In the genomic region with DNA sequence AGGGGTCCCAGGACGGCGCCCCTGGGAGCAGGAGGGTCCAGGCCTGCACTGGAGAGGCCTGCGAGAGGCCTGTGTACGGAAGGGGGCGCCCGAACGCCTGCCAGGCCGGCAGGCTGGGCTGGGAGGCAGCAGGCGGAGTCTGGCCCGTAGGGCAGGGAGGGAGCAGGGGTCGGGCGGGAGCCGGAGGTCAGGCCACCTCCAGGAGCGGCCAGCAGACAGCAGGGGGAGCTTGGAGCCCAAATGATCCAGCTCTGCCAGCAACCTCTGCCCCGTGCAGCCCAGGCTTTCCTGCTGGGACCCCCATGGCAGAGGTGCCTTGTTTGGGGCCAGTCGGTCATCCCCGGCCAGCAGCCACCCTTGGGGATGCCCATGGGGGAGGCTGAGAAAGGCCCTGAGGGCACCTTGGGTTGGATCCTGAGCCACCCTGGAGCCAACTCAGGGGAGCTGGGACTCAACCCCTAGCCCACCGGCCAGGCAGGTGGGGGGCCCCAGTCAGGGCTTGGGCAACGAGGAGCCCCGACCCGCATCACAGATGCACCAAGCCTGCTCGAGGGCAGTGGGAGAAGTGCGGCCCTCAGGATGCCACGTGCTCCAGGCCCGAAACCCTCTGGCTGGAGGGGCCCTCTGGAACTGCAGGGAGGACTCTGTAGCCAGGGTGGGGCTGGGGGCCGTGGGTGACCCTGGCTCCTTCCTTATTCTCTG, we compare ENCODE assay signal across 9 cellular contexts. TPM values are rescaled to one million over a fixed set of nuclear protein-coding genes. Genes with fewer than 3 reads are reported as not detected.
DNase-seq lines count a peak whose midpoint lies in the region; ATAC-seq, FAIRE-seq and TF ChIP-seq lines count a peak whose summit lies in the region.
"Had no signal": no experiment of that assay in that cellular context is flagged by ENCODE, and none has a peak within 500 bp of the region (broad histone marks: within the 10 kb centered on the region; RNA-seq: fewer than 3 reads in every experiment).

No MANE protein-coding gene starts in this region.

- peaks cover 5% of the 10 kb centered on the region for H3K27me3 ChIP-seq in AG04450 (ENCODE audit: control insufficient read depth, insufficient read depth, low read length)
- peaks cover 1 to 2% of the 10 kb centered on the region in 2 experiments; a peak in 3 of 5 replicates for H3K27me3 ChIP-seq in HepG2 (ENCODE audit: control insufficient read depth in 1 of 2, insufficient read depth in 2 of 2, low read length in 2 of 2)

- no peaks in the 10 kb centered on the region for H3K36me3 ChIP-seq in HepG2 (replicated peaks in 1 of 2; ENCODE audit: control insufficient read depth in 1 of 2, insufficient read depth in 2 of 2, low read length in 2 of 2)

- no peak overlapping the region for H3K4me3 Mint-ChIP-seq in activated T-helper 1 cell treated with anti-CD3 and anti-CD28 coated beads, Interleukin-12 subunit alpha, Interleukin-12 subunit beta, Interleukin-2, Interleukin-4 antibody, amounts not matched to agents 30 ng/mL and 10 ng/mL and 1 ng/mL, durations not matched to agents 14 hours and 24 hours and 36 hours

- no peak overlapping the region for H3K4me3 ChIP-seq in AG04450 (ENCODE audit: low read depth, low read length)
- no peak overlapping the region for H3K4me3 ChIP-seq in HepG2 (replicated peaks in 1 of 3; ENCODE audit: insufficient read depth in 1 of 3, low read depth in 2 of 3, low read length in 3 of 3)

- TF ChIP-seq POLR2A in HepG2 (IDR thresholded peaks at IDR 0.05; ENCODE audit: insufficient read depth in 1 of 2, low read depth in 2 of 2, low read length in 2 of 2), result no peak

- peak; percentile 96 for TF ChIP-seq RAD21 in HepG2 (CRISPR knock-in tag; IDR thresholded peaks at IDR 0.05)

- H3K4me1 ChIP-seq in HepG2 (ENCODE audit: insufficient read depth, low read length), result peaks cover 57% of the 10 kb centered on the region

- no peak overlapping the region for H2AFZ ChIP-seq in HepG2 (ENCODE audit: low read length)

- in situ Hi-C loops in HepG2 (cut with HindIII; ENCODE audit: extremely low pct_ligation_motif_present, low pct_unique_long_range_greater_than_20kb), result no loop called here

- CTCF ChIA-PET in AG04450 (lab: Charles Lee) (interaction anchor here (1.0 kb wide), 2 partner anchors 131 to 173 kb away, joined by 3 to 4 read pairs; no protein-coding TSS in a partner anchor), HEK293T (lab: Yijun Ruan, JAX) (interaction anchor here (1.4 to 1.7 kb wide), 2 partner anchors 8 to 174 kb away, joined by 3 to 7 read pairs; no protein-coding TSS in a partner anchor), HepG2 (lab: Yijun Ruan, JAX; ENCODE audit: low intra/inter-chr PET ratio, low total read pairs) (interaction anchor here (0.9 to 4.0 kb wide), 6 partner anchors 119 to 332 kb away, joined by 3 to 56 read pairs (median 10); no protein-coding TSS in a partner anchor)

- no peak overlapping the region for H3K9ac ChIP-seq in HepG2 (ENCODE audit: insufficient read depth, low read depth, low read length)

- H3K27ac ChIP-seq in AG04450 (ENCODE audit: low read depth, low read length), result no peak overlapping the region
- H3K27ac ChIP-seq in HepG2 (ENCODE audit: extremely low read length, insufficient read depth, low read length), result no peak overlapping the region

- BruUV-seq in HepG2 (replicated peaks; lab: Mats Ljungman, UMichigan), result no TSS peak

- peak overlapping the region; percentile 31; the same call in 1 of the 2 replicates for H3K4me2 ChIP-seq in HepG2 (ENCODE audit: low read depth, low read length)

- no peak overlapping the region for H3K27ac Mint-ChIP-seq in activated T-helper 1 cell treated with anti-CD3 and anti-CD28 coated beads, Interleukin-12 subunit alpha, Interleukin-12 subunit beta, Interleukin-2, Interleukin-4 antibody, amounts not matched to agents 30 ng/mL and 10 ng/mL and 1 ng/mL, durations not matched to agents 14 hours and 24 hours and 36 hours

- no peaks in the 10 kb centered on the region for H3K79me2 ChIP-seq in HepG2 (ENCODE audit: insufficient read depth, low read length)

- TF ChIP-seq EP300 in HepG2 (IDR thresholded peaks at IDR 0.05; ENCODE audit: low read depth in 2 of 2, low read length in 2 of 2), result no peak
- TF ChIP-seq EP300 in HepG2 (CRISPR knock-in tag; IDR thresholded peaks at IDR 0.05; ENCODE audit: borderline replicate concordance), result no peak

- H3K36me3 Mint-ChIP-seq in activated T-helper 1 cell treated with anti-CD3 and anti-CD28 coated beads, Interleukin-12 subunit alpha, Interleukin-12 subunit beta, Interleukin-2, Interleukin-4 antibody, amounts not matched to agents 30 ng/mL and 10 ng/mL and 1 ng/mL, durations not matched to agents 14 hours and 24 hours and 36 hours (ENCODE audit: low read depth), result no peaks in the 10 kb centered on the region

- H4K20me1 ChIP-seq in HepG2 (ENCODE audit: insufficient read depth, low read length), result no peaks in the 10 kb centered on the region

- no peaks in the 10 kb centered on the region for H3K27me3 Mint-ChIP-seq in activated T-helper 1 cell treated with anti-CD3 and anti-CD28 coated beads, Interleukin-12 subunit alpha, Interleukin-12 subunit beta, Interleukin-2, Interleukin-4 antibody, amounts not matched to agents 30 ng/mL and 10 ng/mL and 1 ng/mL, durations not matched to agents 14 hours and 24 hours and 36 hours (ENCODE audit: insufficient read depth)

- POLR2A ChIA-PET in AG04450 (lab: Yijun Ruan, JAX) (interaction anchor here (0.6 kb wide), 1 partner anchor 172 kb away, joined by 3 read pairs; no protein-coding TSS in a partner anchor), HEK293T (lab: Yijun Ruan, JAX) (no interaction called here), HepG2 (lab: Yijun Ruan, JAX) (interaction anchor here (0.9 to 1.7 kb wide), 6 partner anchors 8 to 324 kb away, joined by 3 to 9 read pairs (median 6); no protein-coding TSS in a partner anchor)

- intact Hi-C loops in HepG2 (cut with micrococcal nuclease; ENCODE audit: unreplicated experiment), result no loop called here
- intact Hi-C loops in activated T-helper 1 cell treated with anti-CD3 and anti-CD28 coated beads, Interleukin-12 subunit alpha, Interleukin-12 subunit beta, Interleukin-2, Interleukin-4 antibody, amounts not matched to agents 30 ng/mL and 10 ng/mL and 1 ng/mL, durations not matched to agents 14 hours and 24 hours and 36 hours (cut with micrococcal nuclease), result no loop called here

- 7% methylated on average over 3 of the region's 26 CpGs for WGBS in HepG2 (ENCODE audit: low lambda C conversion rate)

- peak; percentile 92 for ATAC-seq in HepG2
- no peak for ATAC-seq in HG03045 (IDR thresholded peaks at IDR 0.05; ENCODE audit: unreplicated experiment)

- H3K9me3 ChIP-seq in AG04450 (ENCODE audit: control insufficient read depth, insufficient read depth, low read length), result no peaks in the 10 kb centered on the region
- H3K9me3 ChIP-seq in HepG2 (ENCODE audit: low read length), result no peaks in the 10 kb centered on the region

- peak; percentile 60 for FAIRE-seq in HepG2 (lab: Jason Lieb, UNC)

- DNase-seq in AG04450 (ENCODE audit: low read depth, low spot score) (no peak), HEK293T (ENCODE audit: extremely low spot score) (peak; percentile 62), amniotic epithelial cell (ENCODE audit: low read depth) (peak; percentile 22), HepG2 (ENCODE audit: low spot score) (peak; percentile 84), DMS153 treated with DMSO at 0.1 percent for 48 hours (lab: John Stamatoyannopoulos, UW; ENCODE audit: unreplicated experiment) (no peak)
- DNase-seq in activated naive CD4-positive, alpha-beta T cell (lab: John Stamatoyannopoulos, UW), result no peak
- no peak for DNase-seq in activated T-helper 1 cell treated with anti-CD3 and anti-CD28 coated beads, Interleukin-12 subunit alpha, Interleukin-12 subunit beta, Interleukin-2, Interleukin-4 antibody, amounts not matched to agents 30 ng/mL and 10 ng/mL and 1 ng/mL, durations not matched to agents 14 hours and 24 hours and 36 hours (ENCODE audit: low spot score)

- no peaks in the 10 kb centered on the region for H3K4me1 Mint-ChIP-seq in activated T-helper 1 cell treated with anti-CD3 and anti-CD28 coated beads, Interleukin-12 subunit alpha, Interleukin-12 subunit beta, Interleukin-2, Interleukin-4 antibody, amounts not matched to agents 30 ng/mL and 10 ng/mL and 1 ng/mL, durations not matched to agents 14 hours and 24 hours and 36 hours (ENCODE audit: low read depth)

- TF ChIP-seq CTCF in AG04450 (IDR thresholded peaks at IDR 0.05; ENCODE audit: low read depth, low read length) (peak; percentile 31), HepG2 (CRISPR knock-in tag; IDR thresholded peaks at IDR 0.05) (peak; percentile 98)

- no peaks in the 10 kb centered on the region for H3K9me3 Mint-ChIP-seq in activated T-helper 1 cell treated with anti-CD3 and anti-CD28 coated beads, Interleukin-12 subunit alpha, Interleukin-12 subunit beta, Interleukin-2, Interleukin-4 antibody, amounts not matched to agents 30 ng/mL and 10 ng/mL and 1 ng/mL, durations not matched to agents 14 hours and 24 hours and 36 hours

RNA-seq across cellular contexts. Expression of a gene that starts 9.6 kb away (rescaled TPM):
- polyA plus RNA-seq in AG04450 (2011; rRNA removed) (not detected in 2 replicates), HepG2 (2011; rRNA removed) (2.1 and 2.3 TPM in 2 replicates)
- polyA minus RNA-seq in AG04450 (2011; rRNA and poly(A)+ RNA removed), result not detected in 2 replicates
- 0.60 TPM in 1 of 2 replicates, not detected in the other for total RNA-seq in HepG2 (2016; rRNA removed; fragmentation: Illumina TruSeq; extraction: Trizol)
- not detected in 2 replicates for total RNA-seq in HepG2 (2016; cell fraction: cytosol; rRNA removed; fragmentation: Illumina TruSeq; extraction: Trizol; ENCODE audit: low read depth)
- 0.19 TPM in 1 of 2 replicates, not detected in the other for total RNA-seq in HepG2 (2016; cell fraction: insoluble cytoplasmic fraction; rRNA removed; fragmentation: Illumina TruSeq; extraction: Trizol)
- total RNA-seq in HepG2 (2016; cell fraction: membrane; rRNA removed; fragmentation: Illumina TruSeq; extraction: Trizol), result 0.12 and 0.24 TPM in 2 replicates
- 0.38 and 1.4 TPM in 2 replicates for total RNA-seq in HepG2 (2016; cell fraction: nucleus; rRNA removed; fragmentation: Illumina TruSeq; extraction: Trizol)
- polyA plus RNA-seq in HepG2 (2011; cell fraction: cytosol; rRNA removed), result 0.23 and 0.67 TPM in 2 replicates
- 64.9 and 87.5 TPM in 2 replicates for polyA plus RNA-seq in HepG2 (2011; cell fraction: nucleus; rRNA removed)
- 0.56 and 1.3 TPM in 2 replicates for polyA plus RNA-seq in HepG2 (2012)
- polyA plus RNA-seq in HepG2 (2016; cell fraction: cytosol; fragmentation: Illumina TruSeq; extraction: Trizol; ENCODE audit: low read depth), result not detected in 2 replicates
- polyA plus RNA-seq in HepG2 (2016; cell fraction: insoluble cytoplasmic fraction; fragmentation: Illumina TruSeq; extraction: Trizol; ENCODE audit: low read depth), result not detected in 2 replicates
- not detected in 2 replicates for polyA plus RNA-seq in HepG2 (2016; cell fraction: membrane; fragmentation: Illumina TruSeq; extraction: Trizol; ENCODE audit: low read depth)
- polyA plus RNA-seq in HepG2 (2016; cell fraction: nucleus; fragmentation: Illumina TruSeq; extraction: Trizol; ENCODE audit: insufficient read depth, low read depth), result 1.7 and 2.2 TPM in 2 replicates
- polyA minus RNA-seq in HepG2 (2011; rRNA and poly(A)+ RNA removed; ENCODE audit: low replicate concordance), result 0.28 TPM in 1 of 2 replicates, not detected in the other
- 0.62 TPM in 1 of 2 replicates, not detected in the other for polyA minus RNA-seq in HepG2 (2011; cell fraction: cytosol; rRNA and poly(A)+ RNA removed)
- polyA minus RNA-seq in HepG2 (2011; cell fraction: nucleus; rRNA and poly(A)+ RNA removed), result 2.9 and 3.7 TPM in 2 replicates
- total RNA-seq in activated T-helper 1 cell treated with anti-CD3 and anti-CD28 coated beads, Interleukin-12 subunit alpha, Interleukin-12 subunit beta, Interleukin-2, Interleukin-4 antibody, amounts not matched to agents 30 ng/mL and 10 ng/mL and 1 ng/mL, durations not matched to agents 14 hours and 24 hours and 36 hours, result not detected in 2 replicates
- total RNA-seq: cerebellum had no signal

RNA-seq across cellular contexts. Expression of a gene that starts 13.6 kb away (rescaled TPM):
- not detected in 2 replicates for polyA plus RNA-seq in AG04450 (2011; rRNA removed)
- polyA minus RNA-seq in AG04450 (2011; rRNA and poly(A)+ RNA removed), result not detected in 2 replicates
- 7.2 and 8.5 TPM in 2 replicates for total RNA-seq in HepG2 (2016; rRNA removed; fragmentation: Illumina TruSeq; extraction: Trizol)
- 4.6 and 5.0 TPM in 2 replicates for total RNA-seq in HepG2 (2016; cell fraction: cytosol; rRNA removed; fragmentation: Illumina TruSeq; extraction: Trizol; ENCODE audit: low read depth)
- 6.9 and 7.7 TPM in 2 replicates for total RNA-seq in HepG2 (2016; cell fraction: insoluble cytoplasmic fraction; rRNA removed; fragmentation: Illumina TruSeq; extraction: Trizol)
- total RNA-seq in HepG2 (2016; cell fraction: membrane; rRNA removed; fragmentation: Illumina TruSeq; extraction: Trizol), result 5.9 and 6.3 TPM in 2 replicates
- 2.2 and 3.4 TPM in 2 replicates for total RNA-seq in HepG2 (2016; cell fraction: nucleus; rRNA removed; fragmentation: Illumina TruSeq; extraction: Trizol)
- polyA plus RNA-seq in HepG2 (2011; rRNA removed), result 12.0 and 21.2 TPM in 2 replicates
- 19.5 and 30.5 TPM in 2 replicates for polyA plus RNA-seq in HepG2 (2011; cell fraction: cytosol; rRNA removed)
- 47.5 and 50.6 TPM in 2 replicates for polyA plus RNA-seq in HepG2 (2011; cell fraction: nucleus; rRNA removed)
- polyA plus RNA-seq in HepG2 (2012), result 52.9 and 67.0 TPM in 2 replicates
- polyA plus RNA-seq in HepG2 (2016; cell fraction: cytosol; fragmentation: Illumina TruSeq; extraction: Trizol; ENCODE audit: low read depth), result 7.5 and 8.0 TPM in 2 replicates
- 6.6 and 8.3 TPM in 2 replicates for polyA plus RNA-seq in HepG2 (2016; cell fraction: insoluble cytoplasmic fraction; fragmentation: Illumina TruSeq; extraction: Trizol; ENCODE audit: low read depth)
- 4.0 and 6.2 TPM in 2 replicates for polyA plus RNA-seq in HepG2 (2016; cell fraction: membrane; fragmentation: Illumina TruSeq; extraction: Trizol; ENCODE audit: low read depth)
- 5.3 and 9.8 TPM in 2 replicates for polyA plus RNA-seq in HepG2 (2016; cell fraction: nucleus; fragmentation: Illumina TruSeq; extraction: Trizol; ENCODE audit: insufficient read depth, low read depth)
- polyA minus RNA-seq in HepG2 (2011; rRNA and poly(A)+ RNA removed; ENCODE audit: low replicate concordance), result 2.8 TPM in 1 of 2 replicates, not detected in the other
- polyA minus RNA-seq in HepG2 (2011; cell fraction: cytosol; rRNA and poly(A)+ RNA removed), result 3.9 and 4.6 TPM in 2 replicates
- polyA minus RNA-seq in HepG2 (2011; cell fraction: nucleus; rRNA and poly(A)+ RNA removed), result 2.6 and 3.2 TPM in 2 replicates
- not detected in 2 replicates for total RNA-seq in activated T-helper 1 cell treated with anti-CD3 and anti-CD28 coated beads, Interleukin-12 subunit alpha, Interleukin-12 subunit beta, Interleukin-2, Interleukin-4 antibody, amounts not matched to agents 30 ng/mL and 10 ng/mL and 1 ng/mL, durations not matched to agents 14 hours and 24 hours and 36 hours
- total RNA-seq: cerebellum had no signal

RNA-seq across cellular contexts. Expression of a gene that starts 27.7 kb away (rescaled TPM):
- 0.10 TPM in 1 of 2 replicates, not detected in the other for polyA plus RNA-seq in AG04450 (2011; rRNA removed)
- not detected in 2 replicates for polyA minus RNA-seq in AG04450 (2011; rRNA and poly(A)+ RNA removed)
- total RNA-seq in HepG2 (2016; rRNA removed; fragmentation: Illumina TruSeq; extraction: Trizol), result 0.29 and 1.00 TPM in 2 replicates
- total RNA-seq in HepG2 (2016; cell fraction: cytosol; rRNA removed; fragmentation: Illumina TruSeq; extraction: Trizol; ENCODE audit: low read depth), result 0.35 and 2.3 TPM in 2 replicates
- total RNA-seq in HepG2 (2016; cell fraction: insoluble cytoplasmic fraction; rRNA removed; fragmentation: Illumina TruSeq; extraction: Trizol), result 0.65 and 1.00 TPM in 2 replicates
- total RNA-seq in HepG2 (2016; cell fraction: membrane; rRNA removed; fragmentation: Illumina TruSeq; extraction: Trizol), result 1.00 and 1.5 TPM in 2 replicates
- not detected in 2 replicates for total RNA-seq in HepG2 (2016; cell fraction: nucleus; rRNA removed; fragmentation: Illumina TruSeq; extraction: Trizol)
- polyA plus RNA-seq in HepG2 (2011; rRNA removed), result 0.59 and 1.5 TPM in 2 replicates
- 0.87 and 0.93 TPM in 2 replicates for polyA plus RNA-seq in HepG2 (2011; cell fraction: cytosol; rRNA removed)
- 1.4 and 10.9 TPM in 2 replicates for polyA plus RNA-seq in HepG2 (2011; cell fraction: nucleus; rRNA removed)
- 0.93 and 1.1 TPM in 2 replicates for polyA plus RNA-seq in HepG2 (2012)
- polyA plus RNA-seq in HepG2 (2016; cell fraction: cytosol; fragmentation: Illumina TruSeq; extraction: Trizol; ENCODE audit: low read depth), result 0.59 and 1.5 TPM in 2 replicates
- 0.38 and 0.45 TPM in 2 replicates for polyA plus RNA-seq in HepG2 (2016; cell fraction: insoluble cytoplasmic fraction; fragmentation: Illumina TruSeq; extraction: Trizol; ENCODE audit: low read depth)
- polyA plus RNA-seq in HepG2 (2016; cell fraction: membrane; fragmentation: Illumina TruSeq; extraction: Trizol; ENCODE audit: low read depth), result 0.73 and 1.2 TPM in 2 replicates
- polyA plus RNA-seq in HepG2 (2016; cell fraction: nucleus; fragmentation: Illumina TruSeq; extraction: Trizol; ENCODE audit: insufficient read depth, low read depth), result 0.79 and 0.90 TPM in 2 replicates
- 0.28 and 0.60 TPM in 2 replicates for polyA minus RNA-seq in HepG2 (2011; rRNA and poly(A)+ RNA removed; ENCODE audit: low replicate concordance)
- 0.59 and 0.70 TPM in 2 replicates for polyA minus RNA-seq in HepG2 (2011; cell fraction: cytosol; rRNA and poly(A)+ RNA removed)
- not detected in 2 replicates for polyA minus RNA-seq in HepG2 (2011; cell fraction: nucleus; rRNA and poly(A)+ RNA removed)
- 257 and 262 TPM in 2 replicates for total RNA-seq in activated T-helper 1 cell treated with anti-CD3 and anti-CD28 coated beads, Interleukin-12 subunit alpha, Interleukin-12 subunit beta, Interleukin-2, Interleukin-4 antibody, amounts not matched to agents 30 ng/mL and 10 ng/mL and 1 ng/mL, durations not matched to agents 14 hours and 24 hours and 36 hours

Comparison
In these comparisons a context has a peak if more than half of its experiments do, and no peak if none do; other contexts are left out.
1. DNase-seq: peak in HEK293T (single experiment), amniotic epithelial cell (single experiment) and HepG2 (single experiment); none in AG04450 (single experiment), activated naive CD4-positive, alpha-beta T cell (0 of 4), DMS153 treated with DMSO at 0.1 percent for 48 hours (single experiment) and activated T-helper 1 cell treated with anti-CD3 and anti-CD28 coated beads, Interleukin-12 subunit alpha, Interleukin-12 subunit beta, Interleukin-2, Interleukin-4 antibody, amounts not matched to agents 30 ng/mL and 10 ng/mL and 1 ng/mL, durations not matched to agents 14 hours and 24 hours and 36 hours (single experiment).
2. RNA of a gene that starts 27.7 kb away (total RNA-seq): 257 to 262 TPM in activated T-helper 1 cell treated with anti-CD3 and anti-CD28 coated beads, Interleukin-12 subunit alpha, Interleukin-12 subunit beta, Interleukin-2, Interleukin-4 antibody, amounts not matched to agents 30 ng/mL and 10 ng/mL and 1 ng/mL, durations not matched to agents 14 hours and 24 hours and 36 hours; 0.29 to 2.3 TPM in HepG2; every median in the first group is over 10 times any median in the second.